16 cellular contexts compared by ENCODE assay signal in genomic region chr14:54225457-54225856, GRCh38.
"Had no signal": no experiment of that assay in that cellular context is flagged by ENCODE, and none has a peak within 500 bp of the region (broad histone marks: within the 10 kb centered on the region; RNA-seq: fewer than 3 reads in every experiment).

No MANE protein-coding gene starts in this region.

- H3K9ac ChIP-seq: neural progenitor cell had no signal

- H3K4me3 Mint-ChIP-seq: activated CD8-positive, alpha-beta memory T cell treated with anti-CD3 and anti-CD28 coated beads, Interleukin-2, amount 10 ng/mL, durations not matched to agents 7 days and 5 days; activated naive CD8-positive, alpha-beta T cell treated with anti-CD3 and anti-CD28 coated beads for 36 hours; neural progenitor cell had no signal

- H3K36me3 Mint-ChIP-seq: activated CD8-positive, alpha-beta memory T cell treated with anti-CD3 and anti-CD28 coated beads, Interleukin-2, amount 10 ng/mL, durations not matched to agents 7 days and 5 days; activated naive CD8-positive, alpha-beta T cell treated with anti-CD3 and anti-CD28 coated beads for 36 hours; neural progenitor cell had no signal

- H2AFZ ChIP-seq: neural progenitor cell had no signal

- H3K27me3 ChIP-seq: brain microvascular endothelial cell, right atrium auricular region, vagina had no signal

- H3K27ac Mint-ChIP-seq: activated CD8-positive, alpha-beta memory T cell treated with anti-CD3 and anti-CD28 coated beads, Interleukin-2, amount 10 ng/mL, durations not matched to agents 7 days and 5 days; activated naive CD8-positive, alpha-beta T cell treated with anti-CD3 and anti-CD28 coated beads for 36 hours; neural progenitor cell had no signal

- H3K4me3 ChIP-seq: neural progenitor cell, right atrium auricular region, skin epidermis, vagina had no signal

- ATAC-seq: activated CD4-positive, CD25-positive, alpha-beta regulatory T cell treated with anti-CD3 and anti-CD28 coated beads, Interleukin-2, amount 50 U/mL, for 24 hours; activated CD8-positive, alpha-beta memory T cell treated with anti-CD3 and anti-CD28 coated beads, Interleukin-2, amount 10 ng/mL, durations not matched to agents 7 days and 5 days had no signal

- H3K4me1 Mint-ChIP-seq: activated CD8-positive, alpha-beta memory T cell treated with anti-CD3 and anti-CD28 coated beads, Interleukin-2, amount 10 ng/mL, durations not matched to agents 7 days and 5 days had no signal

- H3K9me3 Mint-ChIP-seq: activated naive CD8-positive, alpha-beta T cell treated with anti-CD3 and anti-CD28 coated beads for 36 hours; neural progenitor cell had no signal

- H3K9me3 ChIP-seq: right atrium auricular region, vagina had no signal

- H3K4me1 ChIP-seq: right atrium auricular region, vagina had no signal

- DNase-seq: activated CD4-positive, alpha-beta T cell treated with anti-CD3 and anti-CD28 coated beads, Interleukin-2, amount 50 U/mL, for 48 hours; activated CD8-positive, alpha-beta memory T cell treated with anti-CD3 and anti-CD28 coated beads, Interleukin-2, amount 10 ng/mL, durations not matched to agents 7 days and 5 days; activated gamma-delta T cell treated with Interleukin-2 at 50 U/mL for 16 hours; activated naive CD8-positive, alpha-beta T cell treated with anti-CD3 and anti-CD28 coated beads for 36 hours; activated T-cell treated with anti-CD3 and anti-CD28 coated beads, Interleukin-2, amount 50 U/mL, for 48 hours; brain microvascular endothelial cell; cerebellar nuclear complex; dermis blood vessel endothelial cell; hypothalamus; kidney glomerular epithelial cell; midbrain had no signal

- H3K4me2 ChIP-seq: neural progenitor cell had no signal

- H3K36me3 ChIP-seq: brain microvascular endothelial cell, neural progenitor cell, right atrium auricular region, vagina had no signal

- H3K27ac ChIP-seq: brain microvascular endothelial cell, neural progenitor cell, right atrium auricular region, skin epidermis, vagina had no signal
